Comparison of ENCODE assay signal across 9 cellular contexts in genomic region chr19:41535029-41535622, GRCh38. TPM values are rescaled to one million over a fixed set of nuclear protein-coding genes. Genes with fewer than 3 reads are reported as not detected.
A peak's percentile ranks its signal among the peaks of the same experiment; 100 is the strongest.
DNase-seq lines count a peak whose midpoint lies in the region; ATAC-seq lines count a peak whose summit lies in the region.
"Had no signal": no experiment of that assay in that cellular context is flagged by ENCODE, and none has a peak within 500 bp of the region (broad histone marks: within the 10 kb centered on the region; RNA-seq: fewer than 3 reads in every experiment).

No MANE protein-coding gene starts in this region.

- peak overlapping the region; percentile 50 for H3K4me3 Mint-ChIP-seq in activated CD4-positive, alpha-beta memory T cell treated with anti-CD3 and anti-CD28 coated beads, Interleukin-2, amount 10 ng/mL, durations not matched to agents 7 days and 5 days

- DNase-seq in CD1c-positive myeloid dendritic cell (ENCODE audit: extremely low spot score): peak; percentile 61
- DNase-seq in activated CD4-positive, alpha-beta memory T cell treated with anti-CD3 and anti-CD28 coated beads, Interleukin-2, amount 10 ng/mL, durations not matched to agents 7 days and 5 days: no peak
- DNase-seq in NCI-H1417 (lab: John Stamatoyannopoulos, UW): no peak
- DNase-seq in ecto neural progenitor cell (ENCODE audit: low spot score): no peak
- no peak for DNase-seq in GM23248
- no peak for DNase-seq in activated CD4-positive, alpha-beta T cell treated with anti-CD3 and anti-CD28 coated beads, Interleukin-2, amount 50 U/mL, for 48 hours
- DNase-seq: PC-3 had no signal

- no peaks in the 10 kb centered on the region for H3K79me2 ChIP-seq in GM23248 (ENCODE audit: insufficient read depth)

- CTCF ChIA-PET in activated CD4-positive, alpha-beta memory T cell treated with anti-CD3 and anti-CD28 coated beads, Interleukin-2, amount 10 ng/mL, durations not matched to agents 7 days and 5 days (lab: Charles Lee): interaction anchor here (1.2 to 1.9 kb wide), 3 partner anchors 26 to 96 kb away, joined by 3 to 5 read pairs (median 4); partner anchors contain the start of gene DMAC2

- no peaks in the 10 kb centered on the region for H3K9me2 ChIP-seq in GM23248 (ENCODE audit: insufficient read depth)

- H3K36me3 ChIP-seq in GM23248 (ENCODE audit: low read depth): no peaks in the 10 kb centered on the region

- no peak overlapping the region for H3K4me2 ChIP-seq in GM23248 (ENCODE audit: unreplicated experiment)

- H4K20me1 ChIP-seq in GM23248 (ENCODE audit: insufficient read depth): no peaks in the 10 kb centered on the region

- H3K9me3 Mint-ChIP-seq in activated CD4-positive, alpha-beta memory T cell treated with anti-CD3 and anti-CD28 coated beads, Interleukin-2, amount 10 ng/mL, durations not matched to agents 7 days and 5 days: peaks cover 15% of the 10 kb centered on the region

- H3K9ac ChIP-seq in GM23248: no peak overlapping the region

- no peaks in the 10 kb centered on the region; the same call in 1 of the 2 replicates for H3K27me3 ChIP-seq in GM23248 (replicated peaks; ENCODE audit: insufficient read depth)

- H3K27me3 Mint-ChIP-seq in activated CD4-positive, alpha-beta memory T cell treated with anti-CD3 and anti-CD28 coated beads, Interleukin-2, amount 10 ng/mL, durations not matched to agents 7 days and 5 days: peaks cover 2% of the 10 kb centered on the region

- H2AFZ ChIP-seq in GM23248: no peak overlapping the region

- 74 to 82% methylated on average over 4 of the region's 4 CpGs for WGBS in GM23248 (ENCODE audit: low coverage in 1 of 2, low lambda C conversion rate in 2 of 2, missing lambda C conversion rate in 2 of 2), 2 experiments

- peaks cover 17% of the 10 kb centered on the region for H3K4me1 ChIP-seq in GM23248 (ENCODE audit: insufficient read depth)

- in situ Hi-C loops in GM23248 (cut with MboI): no loop called here

- no peak overlapping the region for H3K4me3 ChIP-seq in GM23248

- H3K4me1 Mint-ChIP-seq in activated CD4-positive, alpha-beta memory T cell treated with anti-CD3 and anti-CD28 coated beads, Interleukin-2, amount 10 ng/mL, durations not matched to agents 7 days and 5 days: peaks cover 51% of the 10 kb centered on the region

- ATAC-seq in GM19023 (IDR thresholded peaks at IDR 0.05; ENCODE audit: unreplicated experiment) (peak; percentile 56), HG03045 (IDR thresholded peaks at IDR 0.05; ENCODE audit: unreplicated experiment) (peak; percentile 43)
- ATAC-seq: PC-3 had no signal

- peaks cover 20% of the 10 kb centered on the region for H3F3A ChIP-seq in GM23248 (ENCODE audit: insufficient read depth)

- no peak overlapping the region for H3K27ac ChIP-seq in GM23248

- H3K9me3 ChIP-seq in GM23248 (ENCODE audit: low read depth): no peaks in the 10 kb centered on the region

- POLR2A ChIA-PET in activated CD4-positive, alpha-beta memory T cell treated with anti-CD3 and anti-CD28 coated beads, Interleukin-2, amount 10 ng/mL, durations not matched to agents 7 days and 5 days (lab: Charles Lee): interaction anchor here (1.7 to 2.3 kb wide), 2 partner anchors 11 to 14 kb away, joined by 7 to 11 read pairs; no protein-coding TSS in a partner anchor

- H3K36me3 Mint-ChIP-seq in activated CD4-positive, alpha-beta memory T cell treated with anti-CD3 and anti-CD28 coated beads, Interleukin-2, amount 10 ng/mL, durations not matched to agents 7 days and 5 days (ENCODE audit: low read depth): peaks cover 6% of the 10 kb centered on the region

- H3K27ac Mint-ChIP-seq in activated CD4-positive, alpha-beta memory T cell treated with anti-CD3 and anti-CD28 coated beads, Interleukin-2, amount 10 ng/mL, durations not matched to agents 7 days and 5 days: peak overlapping the region; percentile 70

RNA-seq across cellular contexts. Expression of gene CEACAM21, which starts 40.8 kb away (rescaled TPM):
- 10 to 100 TPM; 77.0 to 77.8 TPM for total RNA-seq in activated CD4-positive, alpha-beta memory T cell treated with anti-CD3 and anti-CD28 coated beads, Interleukin-2, amount 10 ng/mL, durations not matched to agents 7 days and 5 days
- total RNA-seq in GM23248 (2014; rRNA removed; shearing (Covaris generic)): not detected in 2 replicates
- polyA plus RNA-seq in GM23248 (2016; fragmentation: Nextera tagmentation; extraction: Ambion mirVana): not detected in 2 replicates
- total RNA-seq: PC-3 had no signal

Comparison
In these comparisons a context has a peak if more than half of its experiments do, and no peak if none do; other contexts are left out.
1. RNA of gene CEACAM21, which starts 40.8 kb away (total RNA-seq): 77.0 to 77.8 TPM in activated CD4-positive, alpha-beta memory T cell treated with anti-CD3 and anti-CD28 coated beads, Interleukin-2, amount 10 ng/mL, durations not matched to agents 7 days and 5 days; not detected in GM23248; every median in the first group is over 10 times any median in the second.